Comparison of ENCODE assay signal across 13 cellular contexts in genomic region chr15:31811641-31812040, GRCh38. TPM values are rescaled to one million over a fixed set of nuclear protein-coding genes. Genes with fewer than 3 reads are reported as not detected.
DNase-seq lines count a peak whose midpoint lies in the region; ATAC-seq and TF ChIP-seq lines count a peak whose summit lies in the region.
"Had no signal": no experiment of that assay in that cellular context is flagged by ENCODE, and none has a peak within 500 bp of the region (broad histone marks: within the 10 kb centered on the region; RNA-seq: fewer than 3 reads in every experiment).

No MANE protein-coding gene starts in this region.

- no peak for ATAC-seq in HG03354 (IDR thresholded peaks at IDR 0.05; ENCODE audit: poor library complexity, severe bottlenecking, unreplicated experiment)

- no peaks in the 10 kb centered on the region for H3K9me3 ChIP-seq in neuronal stem cell (replicated peaks in 1 of 2; ENCODE audit: control insufficient read depth in 2 of 2, insufficient read depth in 1 of 2, low read depth in 1 of 2, low read length in 2 of 2)
- H3K9me3 ChIP-seq: BLaER1 had no signal

- H3K9ac ChIP-seq in neuronal stem cell (ENCODE audit: low read depth, low read length, poor library complexity) = no peak overlapping the region
- H3K9ac ChIP-seq: BLaER1 had no signal

- H3K4me2 ChIP-seq in neuronal stem cell (ENCODE audit: insufficient read depth, low read length, poor library complexity, severe bottlenecking) = no peak overlapping the region
- H3K4me2 ChIP-seq: BLaER1 had no signal

- no peak overlapping the region for H4K91ac ChIP-seq in neuronal stem cell (ENCODE audit: low read depth, low read length, poor library complexity)

- no peak overlapping the region for H2AFZ ChIP-seq in neuronal stem cell (ENCODE audit: low read length)

- no peak overlapping the region for H3K18ac ChIP-seq in neuronal stem cell (ENCODE audit: low read length)

- no peaks in the 10 kb centered on the region for H3K36me3 ChIP-seq in neuronal stem cell (replicated peaks in 1 of 2; ENCODE audit: control insufficient read depth in 2 of 2, insufficient read depth in 2 of 2, low read length in 2 of 2)
- H3K36me3 ChIP-seq: BLaER1 had no signal

- no peaks in the 10 kb centered on the region for H3K9me3 Mint-ChIP-seq in activated T-helper 1 cell treated with anti-CD3 and anti-CD28 coated beads, Interleukin-12 subunit alpha, Interleukin-12 subunit beta, Interleukin-2, Interleukin-4 antibody, amounts not matched to agents 30 ng/mL and 10 ng/mL and 1 ng/mL, durations not matched to agents 14 hours and 24 hours and 36 hours

- no peak overlapping the region for H3K4me3 Mint-ChIP-seq in activated T-helper 1 cell treated with anti-CD3 and anti-CD28 coated beads, Interleukin-12 subunit alpha, Interleukin-12 subunit beta, Interleukin-2, Interleukin-4 antibody, amounts not matched to agents 30 ng/mL and 10 ng/mL and 1 ng/mL, durations not matched to agents 14 hours and 24 hours and 36 hours

- no peak overlapping the region for H2BK120ac ChIP-seq in neuronal stem cell (ENCODE audit: low read depth, low read length)

- no peaks in the 10 kb centered on the region for H3K79me1 ChIP-seq in neuronal stem cell (ENCODE audit: low read depth, low read length)

- peak overlapping the region; percentile 59 for H3K14ac ChIP-seq in neuronal stem cell (ENCODE audit: low read length)

- H2BK15ac ChIP-seq in neuronal stem cell (ENCODE audit: low read length) = no peak overlapping the region

- H3K27me3 ChIP-seq in dorsolateral prefrontal cortex (no peaks in the 10 kb centered on the region), neuronal stem cell (ENCODE audit: control insufficient read depth in 3 of 3, insufficient read depth in 3 of 3, low read depth in 1 of 3, low read length in 3 of 3) (no peaks in the 10 kb centered on the region)
- H3K27me3 ChIP-seq: BLaER1 had no signal

- H3K27ac Mint-ChIP-seq in activated T-helper 1 cell treated with anti-CD3 and anti-CD28 coated beads, Interleukin-12 subunit alpha, Interleukin-12 subunit beta, Interleukin-2, Interleukin-4 antibody, amounts not matched to agents 30 ng/mL and 10 ng/mL and 1 ng/mL, durations not matched to agents 14 hours and 24 hours and 36 hours = no peak overlapping the region

- intact Hi-C loops in dorsolateral prefrontal cortex (cut with DNase I) = loop anchor here (5.0 kb wide), 3 partner anchors 41 to 56 kb away; no protein-coding TSS in a partner anchor
- intact Hi-C loops in activated T-helper 1 cell treated with anti-CD3 and anti-CD28 coated beads, Interleukin-12 subunit alpha, Interleukin-12 subunit beta, Interleukin-2, Interleukin-4 antibody, amounts not matched to agents 30 ng/mL and 10 ng/mL and 1 ng/mL, durations not matched to agents 14 hours and 24 hours and 36 hours (cut with micrococcal nuclease) = no loop called here

- H4K8ac ChIP-seq in neuronal stem cell (ENCODE audit: low read depth, low read length) = no peak overlapping the region

- TF ChIP-seq CTCF in dorsolateral prefrontal cortex (IDR thresholded peaks at IDR 0.05 in 54 of 56, conservative IDR thresholded peaks at IDR 0.05 in 2 of 56; ENCODE audit: low read depth in 1 of 56, partially characterized antibody in 56 of 56) = peak in 18 of 56 donors; percentile 6 to 47 (median 18)

- no peaks in the 10 kb centered on the region for H3K4me1 Mint-ChIP-seq in activated T-helper 1 cell treated with anti-CD3 and anti-CD28 coated beads, Interleukin-12 subunit alpha, Interleukin-12 subunit beta, Interleukin-2, Interleukin-4 antibody, amounts not matched to agents 30 ng/mL and 10 ng/mL and 1 ng/mL, durations not matched to agents 14 hours and 24 hours and 36 hours (ENCODE audit: low read depth)

- no peak overlapping the region for H3K4ac ChIP-seq in neuronal stem cell (ENCODE audit: low read length)

- H3K36me3 Mint-ChIP-seq in activated T-helper 1 cell treated with anti-CD3 and anti-CD28 coated beads, Interleukin-12 subunit alpha, Interleukin-12 subunit beta, Interleukin-2, Interleukin-4 antibody, amounts not matched to agents 30 ng/mL and 10 ng/mL and 1 ng/mL, durations not matched to agents 14 hours and 24 hours and 36 hours (ENCODE audit: low read depth) = no peaks in the 10 kb centered on the region

- peak in 52 of 58 donors; percentile 23 to 91 (median 66) for DNase-seq in anterior cingulate cortex (lab: John Stamatoyannopoulos, UW)
- peak; percentile 65 to 88 (median 80) for DNase-seq in dorsolateral prefrontal cortex
- no peak for DNase-seq in neuronal stem cell (ENCODE audit: low spot score)
- no peak for DNase-seq in OCI-M2 (lab: John Stamatoyannopoulos, UW; ENCODE audit: unreplicated experiment)
- no peak for DNase-seq in activated T-helper 1 cell treated with anti-CD3 and anti-CD28 coated beads, Interleukin-12 subunit alpha, Interleukin-12 subunit beta, Interleukin-2, Interleukin-4 antibody, amounts not matched to agents 30 ng/mL and 10 ng/mL and 1 ng/mL, durations not matched to agents 14 hours and 24 hours and 36 hours (ENCODE audit: low spot score)
- DNase-seq: NCI-H1417, NCI-H2029, NCI-H2171 treated with DMSO at 0.1 percent for 48 hours, NCI-H510A treated with DMSO at 0.1 percent for 48 hours, SIG-M5 had no signal

- no peak overlapping the region for H2AK5ac ChIP-seq in neuronal stem cell (ENCODE audit: low read depth, low read length)

- H3K27ac ChIP-seq in dorsolateral prefrontal cortex (peak overlapping the region; percentile 30 to 98 (median 89)), neuronal stem cell (replicated peaks; ENCODE audit: low read length) (no peak overlapping the region), temporal lobe (ENCODE audit: low read depth, low read length) (peak overlapping the region; percentile 95)
- H3K27ac ChIP-seq: BLaER1 had no signal

- no peak overlapping the region for H2BK12ac ChIP-seq in neuronal stem cell (ENCODE audit: low read length)

- H3K4me1 ChIP-seq in neuronal stem cell (ENCODE audit: control insufficient read depth in 2 of 2, insufficient read depth in 1 of 2, low read depth in 1 of 2, low read length in 2 of 2) = no peaks in the 10 kb centered on the region

- H3K4me3 ChIP-seq in dorsolateral prefrontal cortex (peak overlapping the region in 3 of 59 donors; percentile 3 to 13 (median 12)), neuronal stem cell (ENCODE audit: low read length in 2 of 2) (no peak overlapping the region)
- H3K4me3 ChIP-seq: BLaER1 had no signal

- H3K23ac ChIP-seq in neuronal stem cell (ENCODE audit: low read depth, low read length, poor library complexity) = no peak overlapping the region

- no peaks in the 10 kb centered on the region for H3K27me3 Mint-ChIP-seq in activated T-helper 1 cell treated with anti-CD3 and anti-CD28 coated beads, Interleukin-12 subunit alpha, Interleukin-12 subunit beta, Interleukin-2, Interleukin-4 antibody, amounts not matched to agents 30 ng/mL and 10 ng/mL and 1 ng/mL, durations not matched to agents 14 hours and 24 hours and 36 hours (ENCODE audit: insufficient read depth)

- no CpG with 5 or more reads among the region's 10 CpGs for WGBS in neuronal stem cell (ENCODE audit: extremely low coverage in 2 of 2, insufficient read length in 2 of 2, insufficient replicate concordance in 1 of 2), 2 donors

- H2BK5ac ChIP-seq in neuronal stem cell (ENCODE audit: low read length) = no peak overlapping the region

RNA-seq across cellular contexts. Expression of gene OTUD7A, which starts 58.8 kb away (rescaled TPM):
- total RNA-seq in dorsolateral prefrontal cortex (100 to 1,000 TPM in 1 of 120 experiments, 10 to 100 TPM in 119; 40.4 to 101 (median 58.1) TPM), temporal lobe (9.6 TPM)
- polyA plus RNA-seq in neuronal stem cell (2013, experiment 1 of 2) = 0.42 TPM
- polyA plus RNA-seq in neuronal stem cell (2013, experiment 2 of 2) = 0.42 TPM
- 2.9 and 3.0 TPM in 2 replicates for total RNA-seq in activated T-helper 1 cell treated with anti-CD3 and anti-CD28 coated beads, Interleukin-12 subunit alpha, Interleukin-12 subunit beta, Interleukin-2, Interleukin-4 antibody, amounts not matched to agents 30 ng/mL and 10 ng/mL and 1 ng/mL, durations not matched to agents 14 hours and 24 hours and 36 hours

Comparison
In these comparisons a context has a peak if more than half of its experiments do, and no peak if none do; other contexts are left out.
1. DNase-seq: peak in anterior cingulate cortex (52 of 58) and dorsolateral prefrontal cortex (10 of 10); none in neuronal stem cell (single experiment), OCI-M2 (single experiment) and activated T-helper 1 cell treated with anti-CD3 and anti-CD28 coated beads, Interleukin-12 subunit alpha, Interleukin-12 subunit beta, Interleukin-2, Interleukin-4 antibody, amounts not matched to agents 30 ng/mL and 10 ng/mL and 1 ng/mL, durations not matched to agents 14 hours and 24 hours and 36 hours (single experiment).